In the genomic region with DNA sequence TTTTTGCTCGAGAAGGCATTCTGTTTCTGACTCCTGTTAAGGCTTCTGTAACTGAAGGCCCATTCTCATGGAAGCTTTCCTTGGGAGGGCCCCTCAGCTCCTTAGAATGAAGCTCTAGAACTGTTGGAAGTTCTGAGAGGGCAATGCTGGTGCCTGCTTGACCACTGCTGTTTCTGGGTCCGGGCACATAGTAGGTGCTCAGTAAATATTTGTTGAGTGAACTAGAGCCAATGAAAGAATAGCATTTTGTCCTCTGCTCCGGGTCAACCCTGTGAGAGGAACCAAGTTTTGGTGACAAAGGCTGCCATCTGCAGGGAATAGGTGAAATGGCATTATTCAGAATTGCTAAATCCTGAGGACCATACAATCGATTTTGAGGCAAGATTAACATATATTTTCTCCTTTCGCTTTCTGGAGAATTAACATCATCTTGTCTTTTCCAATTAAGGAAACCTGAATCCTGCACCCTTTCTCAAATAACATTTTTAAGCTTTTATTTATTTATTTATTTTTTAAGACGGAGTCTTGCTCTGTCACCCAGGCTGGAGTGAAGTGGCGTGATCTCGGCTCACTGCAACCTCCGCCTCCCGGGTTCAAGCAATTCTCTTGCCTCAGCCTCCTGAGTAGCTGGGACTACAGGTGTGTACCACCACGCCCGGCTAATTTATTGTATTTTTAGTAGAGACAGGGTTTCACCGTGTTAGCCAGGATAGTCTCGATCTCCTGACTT, we compare ENCODE assay signal across 1 cellular context.
TF ChIP-seq lines count a peak whose summit lies in the region.

No MANE protein-coding gene starts in this region.

TF ChIP-seq in HEK293, 187 proteins besides CTCF, POLR2A, EP300 and RAD21 (continued from another document):
- TF ChIP-seq ZNF280D (tag by site-specific recombination; IDR thresholded peaks at IDR 0.05) (0 out of 2 replicates have a peak, but pooled peaks have one; percentile 28), ZBTB6 (tag by site-specific recombination; IDR thresholded peaks at IDR 0.05) (peak; percentile 75), ZNF660 (tag by site-specific recombination; IDR thresholded peaks at IDR 0.05) (peak; percentile 58)
